In the genomic region with DNA sequence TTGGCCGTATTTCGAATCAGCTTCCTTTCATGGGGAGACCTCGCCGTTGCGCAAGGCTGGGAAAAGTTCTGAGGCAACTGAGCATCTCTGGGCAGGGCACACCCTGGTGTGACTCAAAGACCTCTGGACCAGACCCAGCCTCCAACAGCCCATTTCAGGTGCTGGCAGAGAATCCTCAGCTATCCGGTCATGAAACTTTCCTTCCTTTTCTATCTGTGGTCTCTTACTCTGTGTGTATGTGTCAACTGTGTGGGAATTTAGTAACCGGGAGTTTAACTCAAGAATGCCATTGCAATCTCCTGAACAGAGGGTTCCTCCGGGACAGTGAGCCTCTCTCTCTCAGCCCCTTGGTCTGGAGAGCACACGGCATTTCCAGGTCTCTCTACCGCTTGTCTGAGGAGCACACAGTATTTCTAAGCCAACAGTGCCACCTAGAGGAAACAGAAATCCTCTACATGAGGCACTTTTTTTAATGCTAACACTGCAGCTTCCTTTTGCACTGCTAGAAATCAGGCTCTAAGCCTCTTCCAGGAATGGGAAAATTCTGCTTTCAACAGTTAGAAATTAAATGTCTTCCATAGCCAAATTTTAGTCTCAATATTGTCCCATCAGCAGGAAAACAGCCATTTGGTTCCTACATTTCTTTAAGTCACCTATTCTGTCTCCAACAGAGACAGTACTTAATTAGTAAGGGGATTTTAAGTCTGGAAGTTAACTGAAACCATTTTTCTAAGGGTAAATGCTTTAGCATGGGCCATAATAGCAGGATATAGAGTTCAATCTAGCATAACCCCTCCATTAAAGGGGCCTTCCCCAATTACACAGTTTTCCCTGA, we compare ENCODE assay signal across 1 cellular context.
TF ChIP-seq lines count a peak whose summit lies in the region.

No MANE protein-coding gene starts in this region.

TF ChIP-seq in endothelial cell of umbilical vein, 7 proteins besides CTCF, POLR2A, EP300 and RAD21:
- TF ChIP-seq POLR2AphosphoS5 (IDR thresholded peaks at IDR 0.05; ENCODE audit: insufficient read depth, low read depth, low read length) (no peak), JUN (IDR thresholded peaks at IDR 0.05; ENCODE audit: borderline replicate concordance, insufficient read depth, insufficient read length, low read depth) (no peak), EZH2 (IDR thresholded peaks at IDR 0.05; ENCODE audit: borderline replicate concordance, low read depth, low read length, severe bottlenecking) (no peak), MYC (IDR thresholded peaks at IDR 0.05; ENCODE audit: low read depth, low read length) (no peak), GATA2 (IDR thresholded peaks at IDR 0.05; ENCODE audit: insufficient read depth, insufficient read length, low read depth, low read length) (no peak), FOS (IDR thresholded peaks at IDR 0.05; ENCODE audit: borderline replicate concordance, insufficient read depth, low read length) (no peak)
- TF ChIP-seq, protein P1, sequence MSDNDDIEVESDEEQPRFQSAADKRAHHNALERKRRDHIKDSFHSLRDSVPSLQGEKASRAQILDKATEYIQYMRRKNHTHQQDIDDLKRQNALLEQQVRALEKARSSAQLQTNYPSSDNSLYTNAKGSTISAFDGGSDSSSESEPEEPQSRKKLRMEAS (IDR thresholded peaks at IDR 0.05; ENCODE audit: insufficient read depth, insufficient read length) = no peak
